Comparison of ENCODE assay signal across 8 cellular contexts in genomic region chr9:93577045-93577939, GRCh38. TPM values are rescaled to one million over a fixed set of nuclear protein-coding genes. Genes with fewer than 3 reads are reported as not detected.
DNase-seq lines count a peak whose midpoint lies in the region; ATAC-seq and TF ChIP-seq lines count a peak whose summit lies in the region.

No MANE protein-coding gene starts in this region.

- no peaks in the 10 kb centered on the region for H3K36me3 Mint-ChIP-seq in activated naive CD8-positive, alpha-beta T cell

- no peak for TF ChIP-seq CTCF in retinal pigment epithelial cell (conservative IDR thresholded peaks at IDR 0.05; ENCODE audit: low read depth, low read length)

- DNase-seq in stimulated activated CD4-positive, alpha-beta T cell treated with anti-CD3 and anti-CD28 coated beads, Interleukin-12 subunit alpha, Interleukin-12 subunit beta, amount 100 ng/mL, for 4 hours, result peak; percentile 25
- no peak for DNase-seq in stimulated activated CD4-positive, alpha-beta T cell treated with anti-CD3 and anti-CD28 coated beads, Interleukin-1b, Interleukin-23, amount 100 ng/mL, for 48 hours
- peak; percentile 73 for DNase-seq in HuH-7.5 (ENCODE audit: low spot score)
- DNase-seq in left cardiac atrium, result no peak
- no peak for DNase-seq in retinal pigment epithelial cell (ENCODE audit: low read depth)
- no peak for DNase-seq in SW480 (ENCODE audit: low spot score)
- DNase-seq in HEK293T (ENCODE audit: extremely low spot score), result no peak

- no peaks in the 10 kb centered on the region for H3K27me3 Mint-ChIP-seq in activated naive CD8-positive, alpha-beta T cell

- peak overlapping the region; percentile 88 for H3K4me3 Mint-ChIP-seq in activated naive CD8-positive, alpha-beta T cell

- POLR2A ChIA-PET in HEK293T (lab: Yijun Ruan, JAX), result interaction anchor here (1.1 kb wide), 1 partner anchor 11 kb away, joined by 6 read pairs; no protein-coding TSS in a partner anchor

- no peaks in the 10 kb centered on the region for H3K9me3 Mint-ChIP-seq in activated naive CD8-positive, alpha-beta T cell (ENCODE audit: low read depth)

- H3K27ac Mint-ChIP-seq in activated naive CD8-positive, alpha-beta T cell, result peak overlapping the region; percentile 89

- CTCF ChIA-PET in HEK293T (lab: Yijun Ruan, JAX), result no interaction called here

- peaks cover 53% of the 10 kb centered on the region for H3K4me1 Mint-ChIP-seq in activated naive CD8-positive, alpha-beta T cell (ENCODE audit: low read depth)

- H3K4me3 ChIP-seq in retinal pigment epithelial cell (ENCODE audit: low read length), result peak overlapping the region; percentile 53

- ATAC-seq in left cardiac atrium, result peak; percentile 25 to 31

- intact Hi-C loops in left cardiac atrium (cut with DNase I), result loop anchor here in 1 of 2 donors (10.0 kb wide), 1 partner anchor 122 kb away; the partner anchor contains the start of genes FAM120A and FAM120AOS

TF ChIP-seq in HEK293T, 16 proteins besides CTCF, POLR2A, EP300 and RAD21:
- TF ChIP-seq PKNOX1 (IDR thresholded peaks at IDR 0.05) (no peak), NFRKB (IDR thresholded peaks at IDR 0.05) (no peak), ELF4 (IDR thresholded peaks at IDR 0.05) (no peak), FOXK2 (IDR thresholded peaks at IDR 0.05) (no peak), TARDBP (IDR thresholded peaks at IDR 0.05) (no peak), SUZ12 (IDR thresholded peaks at IDR 0.05) (no peak), SP1 (IDR thresholded peaks at IDR 0.05) (no peak), FOXA1 (IDR thresholded peaks at IDR 0.05) (no peak), LEF1 (IDR thresholded peaks at IDR 0.05; ENCODE audit: borderline replicate concordance) (no peak), CTBP1 (IDR thresholded peaks at IDR 0.05; ENCODE audit: borderline replicate concordance) (no peak), ZNF384 (IDR thresholded peaks at IDR 0.05) (no peak)

RNA-seq across cellular contexts. Expression of gene PHF2, which starts 0.9 kb away (rescaled TPM):
- total RNA-seq in left cardiac atrium, result 10 to 100 TPM; 25.7 to 27.7 TPM

Comparison
In these comparisons a context has a peak if more than half of its experiments do, and no peak if none do; other contexts are left out.
1. DNase-seq: peak in stimulated activated CD4-positive, alpha-beta T cell treated with anti-CD3 and anti-CD28 coated beads, Interleukin-12 subunit alpha, Interleukin-12 subunit beta, amount 100 ng/mL, for 4 hours (single experiment) and HuH-7.5 (single experiment); none in stimulated activated CD4-positive, alpha-beta T cell treated with anti-CD3 and anti-CD28 coated beads, Interleukin-1b, Interleukin-23, amount 100 ng/mL, for 48 hours (single experiment), left cardiac atrium (single experiment), retinal pigment epithelial cell (single experiment), SW480 (single experiment) and HEK293T (single experiment).